In the genomic region with DNA sequence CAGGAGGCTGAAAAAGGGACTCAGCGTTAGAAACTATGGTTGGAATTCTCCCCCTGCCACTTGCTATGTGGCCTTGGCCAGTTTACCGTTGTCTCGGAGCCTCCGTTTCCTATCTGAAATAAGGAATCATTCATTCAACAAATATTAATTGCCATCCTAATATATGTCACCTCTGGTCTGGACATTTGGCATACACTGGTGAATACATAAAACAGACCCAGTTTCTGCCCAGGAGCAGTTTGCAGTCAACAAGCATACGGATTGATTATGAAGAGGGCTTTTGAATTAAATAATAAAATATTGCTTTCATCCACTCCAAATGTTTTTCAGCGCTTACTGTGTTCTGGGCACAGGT, we compare ENCODE assay signal across 9 cellular contexts. TPM values are rescaled to one million over a fixed set of nuclear protein-coding genes. Genes with fewer than 3 reads are reported as not detected.
DNase-seq lines count a peak whose midpoint lies in the region; ATAC-seq and TF ChIP-seq lines count a peak whose summit lies in the region.
"Had no signal": no experiment of that assay in that cellular context is flagged by ENCODE, and none has a peak within 500 bp of the region (broad histone marks: within the 10 kb centered on the region; RNA-seq: fewer than 3 reads in every experiment).

No MANE protein-coding gene starts in this region.

- H3K36me3 Mint-ChIP-seq in natural killer cell treated with Interleukin-12 subunit alpha and Interleukin-12 subunit beta and Interleukin-15 and Interleukin-18, amount 100 ng/mL, for 72 hours = no peaks in the 10 kb centered on the region

- no peak for TF ChIP-seq CTCF in BJ (IDR thresholded peaks at IDR 0.05; ENCODE audit: insufficient read depth, low read depth, low read length)
- TF ChIP-seq CTCF in KMS-11 (conservative IDR thresholded peaks at IDR 0.05; ENCODE audit: low read depth, low read length) = no peak
- TF ChIP-seq CTCF in coronary artery (IDR thresholded peaks at IDR 0.05) = no peak
- TF ChIP-seq CTCF in adrenal gland (IDR thresholded peaks at IDR 0.05) = no peak

- peak overlapping the region; percentile 48 for H3K4me3 ChIP-seq in BJ (ENCODE audit: low read depth, low read length)
- no peak overlapping the region for H3K4me3 ChIP-seq in KMS-11 (IDR thresholded peaks at IDR 0.05; ENCODE audit: insufficient read depth, low read depth, low read length)
- H3K4me3 ChIP-seq in coronary artery = peak overlapping the region; percentile 76
- H3K4me3 ChIP-seq in adrenal gland = peak overlapping the region in 2 of 4 donors; percentile 31 to 63

- no peaks in the 10 kb centered on the region for H3K79me2 ChIP-seq in KMS-11 (ENCODE audit: insufficient read depth, low read depth)

- CTCF ChIA-PET in BJ (lab: Yijun Ruan, JAX) = no interaction called here

- DNase-seq in BJ (ENCODE audit: low read depth) (no peak), coronary artery (ENCODE audit: low spot score) (no peak), NCI-H2196 treated with DMSO at 0.1 percent for 48 hours (lab: John Stamatoyannopoulos, UW; ENCODE audit: unreplicated experiment) (no peak), EL (no peak), adrenal gland (no peak), DMS 273 (lab: John Stamatoyannopoulos, UW; ENCODE audit: unreplicated experiment) (no peak)
- DNase-seq in natural killer cell treated with Interleukin-12 subunit alpha and Interleukin-12 subunit beta and Interleukin-15 and Interleukin-18, amount 100 ng/mL, for 72 hours (ENCODE audit: low spot score) = no peak

- H3K27ac ChIP-seq in KMS-11 = no peak overlapping the region
- H3K27ac ChIP-seq in coronary artery = peak overlapping the region in 1 of 2 donors; percentile 54
- no peak overlapping the region for H3K27ac ChIP-seq in adrenal gland

- H3K27me3 ChIP-seq in BJ (ENCODE audit: control insufficient read depth, insufficient read depth, low read length) = peaks cover 6% of the 10 kb centered on the region
- H3K27me3 ChIP-seq in KMS-11 (ENCODE audit: insufficient read depth, low read depth) = no peaks in the 10 kb centered on the region
- H3K27me3 ChIP-seq in adrenal gland = peaks cover 16% of the 10 kb centered on the region

- no peak for TF ChIP-seq POLR2A in adrenal gland (IDR thresholded peaks at IDR 0.05)

- intact Hi-C loops in adrenal gland (cut with DNase I) = no loop called here

- no peak for ATAC-seq in natural killer cell treated with Interleukin-12 subunit alpha and Interleukin-12 subunit beta and Interleukin-15 and Interleukin-18, amount 100 ng/mL, for 72 hours

- no peak overlapping the region for H3K27ac Mint-ChIP-seq in natural killer cell treated with Interleukin-12 subunit alpha and Interleukin-12 subunit beta and Interleukin-15 and Interleukin-18, amount 100 ng/mL, for 72 hours

- peak overlapping the region; percentile 94 for H3K4me3 Mint-ChIP-seq in natural killer cell treated with Interleukin-12 subunit alpha and Interleukin-12 subunit beta and Interleukin-15 and Interleukin-18, amount 100 ng/mL, for 72 hours

- 17 to 18% (median 17%) methylated on average over 6 of the region's 6 CpGs for WGBS in adrenal gland, 4 donors

- peaks cover 48 to 73% of the 10 kb centered on the region in 2 donors for H3K27me3 Mint-ChIP-seq in natural killer cell treated with Interleukin-12 subunit alpha and Interleukin-12 subunit beta and Interleukin-15 and Interleukin-18, amount 100 ng/mL, for 72 hours

- POLR2A ChIA-PET in BJ (lab: Charles Lee) = no interaction called here

- H3K4me1 ChIP-seq in KMS-11 (ENCODE audit: low read depth, poor library complexity, severe bottlenecking) (peaks cover 5% of the 10 kb centered on the region), adrenal gland (replicated peaks in 1 of 2) (peaks cover 0 to 9% of the 10 kb centered on the region in 2 donors)

- peaks cover 22 to 23% of the 10 kb centered on the region in 2 donors for H3K4me1 Mint-ChIP-seq in natural killer cell treated with Interleukin-12 subunit alpha and Interleukin-12 subunit beta and Interleukin-15 and Interleukin-18, amount 100 ng/mL, for 72 hours (ENCODE audit: low read depth in 2 of 2)

- peak overlapping the region; percentile 95 for H2AFZ ChIP-seq in KMS-11 (ENCODE audit: low read depth)

- H4K20me1 ChIP-seq in KMS-11 (ENCODE audit: insufficient read depth) = no peaks in the 10 kb centered on the region

- peaks cover 4% of the 10 kb centered on the region for H3K9me3 Mint-ChIP-seq in natural killer cell treated with Interleukin-12 subunit alpha and Interleukin-12 subunit beta and Interleukin-15 and Interleukin-18, amount 100 ng/mL, for 72 hours

- peak overlapping the region; percentile 93 for H3K4me2 ChIP-seq in KMS-11

- H3K9me3 ChIP-seq in adrenal gland (replicated peaks in 1 of 3) = no peaks in the 10 kb centered on the region

- no peak overlapping the region for H3K9ac ChIP-seq in KMS-11

- H3K36me3 ChIP-seq in BJ (ENCODE audit: control insufficient read depth, insufficient read depth, low read length) (no peaks in the 10 kb centered on the region), KMS-11 (ENCODE audit: insufficient read depth) (no peaks in the 10 kb centered on the region), adrenal gland (replicated peaks in 1 of 2) (no peaks in the 10 kb centered on the region)

RNA-seq across cellular contexts. Expression of a gene that starts 7.6 kb away (rescaled TPM):
- polyA plus RNA-seq in BJ (2011; rRNA removed) (not detected in 2 replicates), adrenal gland (not detected)
- polyA minus RNA-seq in BJ (2011; rRNA and poly(A)+ RNA removed) = not detected in 2 replicates
- not detected for total RNA-seq in natural killer cell treated with Interleukin-12 subunit alpha and Interleukin-12 subunit beta and Interleukin-15 and Interleukin-18, amount 100 ng/mL, for 72 hours
- not detected for total RNA-seq in adrenal gland
- total RNA-seq: lung microvascular endothelial cell had no signal

RNA-seq across cellular contexts. Expression of a gene that starts 28.0 kb away (rescaled TPM):
- polyA plus RNA-seq in BJ (2011; rRNA removed) = 15.6 and 28.2 TPM in 2 replicates
- 12.7 and 14.0 TPM in 2 replicates for polyA minus RNA-seq in BJ (2011; rRNA and poly(A)+ RNA removed)
- 10 to 100 TPM; 15.2 to 31.3 TPM for total RNA-seq in natural killer cell treated with Interleukin-12 subunit alpha and Interleukin-12 subunit beta and Interleukin-15 and Interleukin-18, amount 100 ng/mL, for 72 hours
- total RNA-seq in adrenal gland = 10 to 100 TPM; 19.7 to 68.0 (median 26.9) TPM
- polyA plus RNA-seq in adrenal gland = 10 to 100 TPM in 2 of 3 donors, 1 to 10 TPM in 1; 9.7 to 18.6 (median 14.6) TPM
